8 cellular contexts compared by ENCODE assay signal in genomic region chr12:62259993-62260732, GRCh38. TPM values are rescaled to one million over a fixed set of nuclear protein-coding genes. Genes with fewer than 3 reads are reported as not detected.
DNase-seq lines count a peak whose midpoint lies in the region; ATAC-seq and TF ChIP-seq lines count a peak whose summit lies in the region.

Gene USP15, plus strand, starts transcription at chr12:62260404. Its CDS starts 11 bp downstream, at chr12:62260415.

- no peaks in the 10 kb centered on the region for H3K4me1 Mint-ChIP-seq in Caco-2 (ENCODE audit: low read depth, unreplicated experiment)

- DNase-seq in Caco-2 (peak; percentile 97 to 99), HT1080 (ENCODE audit: low read depth) (peak; percentile 94), NOMO-1 treated with DMSO at 0.1 percent for 48 hours (lab: John Stamatoyannopoulos, UW; ENCODE audit: unreplicated experiment) (peak; percentile 90)
- DNase-seq in activated CD8-positive, alpha-beta memory T cell treated with anti-CD3 and anti-CD28 coated beads, Interleukin-2, amount 50 U/mL, for 24 hours (ENCODE audit: extremely low read depth), result peak; percentile 87
- peak; percentile 92 for DNase-seq in stimulated activated CD8-positive, alpha-beta memory T cell treated with anti-CD3 and anti-CD28 coated beads, Interleukin-15, amount 100 ng/mL, for 4 hours (ENCODE audit: low read depth in 2 of 2)

- peak within 1 kb of the TSS; percentile 82 for H3K4me3 Mint-ChIP-seq in Caco-2 (ENCODE audit: unreplicated experiment)

- TF ChIP-seq CTCF in Caco-2 (IDR thresholded peaks at IDR 0.05; ENCODE audit: insufficient read depth in 1 of 2, low read depth in 1 of 2, low read length in 1 of 2, severe bottlenecking in 1 of 2, unreplicated experiment in 1 of 2), result peak; percentile 75 to 92

- peak within 1 kb of the TSS; percentile 94 for H3K27ac Mint-ChIP-seq in Caco-2 (ENCODE audit: unreplicated experiment)

- intact Hi-C loops in Caco-2 (cut with micrococcal nuclease; ENCODE audit: unreplicated experiment), result loop anchor here (1.0 to 10.0 kb wide), 2 partner anchors 55 to 205 kb away; partner anchors contain the start of gene MON2

- H3K27me3 Mint-ChIP-seq in Caco-2 (ENCODE audit: insufficient read depth, unreplicated experiment), result no peaks in the 10 kb centered on the region

- H3K36me3 ChIP-seq in Caco-2 (ENCODE audit: control insufficient read depth, insufficient read depth, low read length) (no peaks in the 10 kb centered on the region), mesodermal cell (ENCODE audit: control insufficient read depth, insufficient read depth, low read length) (no peaks in the 10 kb centered on the region)

- no peaks in the 10 kb centered on the region for H3K9me3 Mint-ChIP-seq in Caco-2 (ENCODE audit: unreplicated experiment)

- in situ Hi-C loops in endometrial microvascular endothelial cells (cut with HindIII; ENCODE audit: inconsistent ontology term, low pct_unique_long_range_greater_than_20kb, low sequenced_read_pairs), result no loop called here

- no peaks in the 10 kb centered on the region for H3K27me3 ChIP-seq in Caco-2 (replicated peaks; ENCODE audit: control insufficient read depth, insufficient read depth, low read length)

- POLR2A ChIA-PET in Caco-2 (lab: Charles Lee), result interaction anchor here (1.0 kb wide), 1 partner anchor 13 kb away, joined by 3 read pairs; no protein-coding TSS in a partner anchor

- 0 to 1% methylated on average over 42 to 44 of the region's 61 CpGs for WGBS in mesodermal cell (ENCODE audit: insufficient coverage in 2 of 2), 2 experiments

- BruUV-seq in Caco-2 (replicated peaks; lab: Mats Ljungman, UMichigan), result no TSS peak

- H3K27ac ChIP-seq in mesodermal cell (ENCODE audit: low read depth, low read length, severe bottlenecking), result peak within 1 kb of the TSS; percentile 84

- H3K4me1 ChIP-seq in Caco-2 (no peaks in the 10 kb centered on the region; the same call in 1 of the 2 replicates), mesodermal cell (ENCODE audit: control insufficient read depth, insufficient read depth, low read length, poor library complexity, severe bottlenecking) (no peaks in the 10 kb centered on the region)

- H3K4me3 ChIP-seq in Caco-2 (ENCODE audit: low read depth, low read length) (peak within 1 kb of the TSS; percentile 84), mesodermal cell (ENCODE audit: extremely low read depth, insufficient read depth, low read length, poor library complexity, severe bottlenecking) (peak within 1 kb of the TSS; percentile 97)

- ATAC-seq in GM21360 (IDR thresholded peaks at IDR 0.05; ENCODE audit: unreplicated experiment), result peak; percentile 78

- H3K36me3 Mint-ChIP-seq in Caco-2 (ENCODE audit: insufficient read depth, unreplicated experiment), result peaks cover 16% of the 10 kb centered on the region

- H3K9me3 ChIP-seq in Caco-2, result no peaks in the 10 kb centered on the region
- no peaks in the 10 kb centered on the region for H3K9me3 ChIP-seq in mesodermal cell (ENCODE audit: control insufficient read depth, low read length)

- CTCF ChIA-PET in Caco-2 (lab: Charles Lee), result interaction anchor here (0.6 to 1.3 kb wide), 5 partner anchors 9 to 175 kb away, joined by 3 to 6 read pairs (median 3); no protein-coding TSS in a partner anchor

RNA-seq across cellular contexts. Expression of gene USP15, which starts in this region (rescaled TPM):
- total RNA-seq in Caco-2 (2022) (42.9 and 43.5 TPM in 2 replicates), endometrial microvascular endothelial cells (ENCODE audit: inconsistent ontology term) (35.3 TPM)
- total RNA-seq in HT1080 (2014; rRNA removed; shearing (Covaris generic)), result 38.2 and 58.4 TPM in 2 replicates
- polyA plus RNA-seq in HT1080 (2015; cell fraction: cytosol; rRNA removed), result 37.9 and 38.2 TPM in 2 replicates
- polyA plus RNA-seq in HT1080 (2015; cell fraction: nucleus; rRNA removed), result 113 and 114 TPM in 2 replicates
- polyA plus RNA-seq in mesodermal cell (2013, experiment 1 of 2), result 35.0 TPM
- polyA plus RNA-seq in mesodermal cell (2013, experiment 2 of 2), result 37.8 TPM

Comparison
In these comparisons a context has a peak if more than half of its experiments do, and no peak if none do; other contexts are left out.
1. Peak in every context shown above with its lines: DNase-seq, ATAC-seq, H3K4me3 ChIP-seq and H3K27ac ChIP-seq.